Comparison of ENCODE assay signal across 1 cellular context in the genomic region with DNA sequence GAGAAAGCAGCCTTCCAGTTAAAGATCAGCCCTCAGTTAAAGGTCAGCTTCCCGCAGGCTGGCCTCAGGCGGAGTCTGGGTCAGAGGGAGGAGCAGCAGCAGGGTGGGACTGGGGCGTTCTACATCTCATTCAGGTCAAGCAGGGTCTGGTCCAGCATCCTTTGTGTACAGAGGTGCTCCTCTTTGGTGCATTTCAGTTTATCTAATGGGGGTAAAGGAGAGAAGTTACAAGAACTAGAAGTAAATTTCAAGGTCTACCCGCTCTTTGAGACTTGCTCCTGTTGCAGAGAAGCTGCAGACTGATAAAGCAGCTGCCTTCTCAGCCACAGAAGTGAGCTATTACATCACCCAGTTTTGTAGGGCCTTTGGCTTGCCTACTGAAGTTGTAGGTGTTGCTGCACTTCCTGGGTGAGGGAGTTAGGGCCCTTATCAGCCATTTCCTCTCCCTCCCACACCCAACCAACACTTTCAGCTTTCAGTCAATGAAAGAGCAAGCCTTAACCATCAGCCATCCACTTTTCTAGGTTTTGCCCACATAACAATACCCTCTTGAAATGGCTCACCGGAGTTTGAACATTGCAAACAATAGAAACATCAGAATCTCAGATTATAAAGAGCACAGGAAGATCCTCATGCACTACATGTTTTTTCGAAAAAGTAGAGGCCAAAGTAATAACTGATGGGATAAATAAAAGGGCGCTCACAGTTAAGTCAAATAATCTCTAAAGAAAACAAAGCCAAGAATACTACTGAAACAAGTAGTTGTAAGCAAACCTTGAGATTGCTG.
TF ChIP-seq lines count a peak whose summit lies in the region.

No MANE protein-coding gene starts in this region.

TF ChIP-seq in WTC11, 78 proteins besides CTCF, POLR2A, EP300 and RAD21 (continued from another document):
- TF ChIP-seq, protein P1, sequence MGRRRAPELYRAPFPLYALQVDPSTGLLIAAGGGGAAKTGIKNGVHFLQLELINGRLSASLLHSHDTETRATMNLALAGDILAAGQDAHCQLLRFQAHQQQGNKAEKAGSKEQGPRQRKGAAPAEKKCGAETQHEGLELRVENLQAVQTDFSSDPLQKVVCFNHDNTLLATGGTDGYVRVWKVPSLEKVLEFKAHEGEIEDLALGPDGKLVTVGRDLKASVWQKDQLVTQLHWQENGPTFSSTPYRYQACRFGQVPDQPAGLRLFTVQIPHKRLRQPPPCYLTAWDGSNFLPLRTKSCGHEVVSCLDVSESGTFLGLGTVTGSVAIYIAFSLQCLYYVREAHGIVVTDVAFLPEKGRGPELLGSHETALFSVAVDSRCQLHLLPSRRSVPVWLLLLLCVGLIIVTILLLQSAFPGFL (CRISPR knock-in tag; IDR thresholded peaks at IDR 0.05; ENCODE audit: borderline replicate concordance): no peak
- TF ChIP-seq, protein P2, sequence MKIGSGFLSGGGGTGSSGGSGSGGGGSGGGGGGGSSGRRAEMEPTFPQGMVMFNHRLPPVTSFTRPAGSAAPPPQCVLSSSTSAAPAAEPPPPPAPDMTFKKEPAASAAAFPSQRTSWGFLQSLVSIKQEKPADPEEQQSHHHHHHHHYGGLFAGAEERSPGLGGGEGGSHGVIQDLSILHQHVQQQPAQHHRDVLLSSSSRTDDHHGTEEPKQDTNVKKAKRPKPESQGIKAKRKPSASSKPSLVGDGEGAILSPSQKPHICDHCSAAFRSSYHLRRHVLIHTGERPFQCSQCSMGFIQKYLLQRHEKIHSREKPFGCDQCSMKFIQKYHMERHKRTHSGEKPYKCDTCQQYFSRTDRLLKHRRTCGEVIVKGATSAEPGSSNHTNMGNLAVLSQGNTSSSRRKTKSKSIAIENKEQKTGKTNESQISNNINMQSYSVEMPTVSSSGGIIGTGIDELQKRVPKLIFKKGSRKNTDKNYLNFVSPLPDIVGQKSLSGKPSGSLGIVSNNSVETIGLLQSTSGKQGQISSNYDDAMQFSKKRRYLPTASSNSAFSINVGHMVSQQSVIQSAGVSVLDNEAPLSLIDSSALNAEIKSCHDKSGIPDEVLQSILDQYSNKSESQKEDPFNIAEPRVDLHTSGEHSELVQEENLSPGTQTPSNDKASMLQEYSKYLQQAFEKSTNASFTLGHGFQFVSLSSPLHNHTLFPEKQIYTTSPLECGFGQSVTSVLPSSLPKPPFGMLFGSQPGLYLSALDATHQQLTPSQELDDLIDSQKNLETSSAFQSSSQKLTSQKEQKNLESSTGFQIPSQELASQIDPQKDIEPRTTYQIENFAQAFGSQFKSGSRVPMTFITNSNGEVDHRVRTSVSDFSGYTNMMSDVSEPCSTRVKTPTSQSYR (CRISPR knock-in tag; IDR thresholded peaks at IDR 0.05): no peak
- TF ChIP-seq ZNF425 (CRISPR knock-in tag; conservative IDR thresholded peaks at IDR 0.05): no peak
- TF ChIP-seq, protein P3, sequence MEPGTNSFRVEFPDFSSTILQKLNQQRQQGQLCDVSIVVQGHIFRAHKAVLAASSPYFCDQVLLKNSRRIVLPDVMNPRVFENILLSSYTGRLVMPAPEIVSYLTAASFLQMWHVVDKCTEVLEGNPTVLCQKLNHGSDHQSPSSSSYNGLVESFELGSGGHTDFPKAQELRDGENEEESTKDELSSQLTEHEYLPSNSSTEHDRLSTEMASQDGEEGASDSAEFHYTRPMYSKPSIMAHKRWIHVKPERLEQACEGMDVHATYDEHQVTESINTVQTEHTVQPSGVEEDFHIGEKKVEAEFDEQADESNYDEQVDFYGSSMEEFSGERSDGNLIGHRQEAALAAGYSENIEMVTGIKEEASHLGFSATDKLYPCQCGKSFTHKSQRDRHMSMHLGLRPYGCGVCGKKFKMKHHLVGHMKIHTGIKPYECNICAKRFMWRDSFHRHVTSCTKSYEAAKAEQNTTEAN (CRISPR knock-in tag; IDR thresholded peaks at IDR 0.05): no peak
